In genomic region chr4:81421346-81422218, GRCh38 we compare ENCODE assay signal across 1 cellular context.
TF ChIP-seq lines count a peak whose summit lies in the region.

No MANE protein-coding gene starts in this region.

TF ChIP-seq in GM12878, 131 proteins besides CTCF, POLR2A, EP300 and RAD21 (continued from another document):
- TF ChIP-seq JUNB (IDR thresholded peaks at IDR 0.05): peak; percentile 36
- no peak for TF ChIP-seq ZNF592 (IDR thresholded peaks at IDR 0.05)
- peak; percentile 34; the same call in 1 of the 2 replicates for TF ChIP-seq BCL11A (IDR thresholded peaks at IDR 0.05; ENCODE audit: low read depth, low read length)
- TF ChIP-seq RBBP5 (conservative IDR thresholded peaks at IDR 0.05): no peak
- no peak for TF ChIP-seq HCFC1 (IDR thresholded peaks at IDR 0.05; ENCODE audit: low read length)
- no peak for TF ChIP-seq CEBPB (IDR thresholded peaks at IDR 0.05; ENCODE audit: borderline replicate concordance in 1 of 2, low read depth in 2 of 2, low read length in 2 of 2)
- no peak for TF ChIP-seq MAX (IDR thresholded peaks at IDR 0.05; ENCODE audit: low read depth, low read length)
- no peak for TF ChIP-seq SUZ12 (IDR thresholded peaks at IDR 0.05; ENCODE audit: unreplicated experiment)
- no peak for TF ChIP-seq HSF1 (IDR thresholded peaks at IDR 0.05; ENCODE audit: low read depth, low read length)
- no peak for TF ChIP-seq STAT1 (conservative IDR thresholded peaks at IDR 0.05)
- no peak for TF ChIP-seq KDM1A (IDR thresholded peaks at IDR 0.05; ENCODE audit: borderline replicate concordance)
- no peak for TF ChIP-seq ZBED1 (IDR thresholded peaks at IDR 0.05; ENCODE audit: borderline replicate concordance)
- 0 out of 2 replicates have a peak, but pooled peaks have one; percentile 22 for TF ChIP-seq MTA2 (IDR thresholded peaks at IDR 0.05; ENCODE audit: low read depth)
- no peak for TF ChIP-seq STAT3 (IDR thresholded peaks at IDR 0.05; ENCODE audit: low read depth, low read length)
